Comparison of ENCODE assay signal across 15 cellular contexts in the genomic region with DNA sequence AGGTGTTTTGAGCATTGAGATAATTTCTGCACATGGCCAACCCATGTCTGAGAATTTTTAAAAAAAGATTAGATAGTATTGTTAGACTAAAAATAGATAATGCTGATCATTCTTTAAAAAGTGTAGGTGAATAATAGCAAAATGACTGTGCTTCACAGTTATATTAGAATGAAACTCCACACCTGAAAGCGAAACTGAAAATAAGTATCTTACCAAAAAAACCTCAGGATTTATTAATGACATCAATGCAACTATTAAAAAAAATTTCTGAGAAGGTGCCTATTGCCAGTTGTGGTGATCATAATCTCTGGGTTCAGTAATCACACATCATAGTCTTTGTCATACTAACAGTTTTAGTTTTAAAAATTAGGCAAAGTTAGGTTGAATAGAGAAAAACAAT. TPM values are rescaled to one million over a fixed set of nuclear protein-coding genes. Genes with fewer than 3 reads are reported as not detected.
A peak's percentile ranks its signal among the peaks of the same experiment; 100 is the strongest.
DNase-seq lines count a peak whose midpoint lies in the region; ATAC-seq lines count a peak whose summit lies in the region.
"Had no signal": no experiment of that assay in that cellular context is flagged by ENCODE, and none has a peak within 500 bp of the region (broad histone marks: within the 10 kb centered on the region; RNA-seq: fewer than 3 reads in every experiment).

No MANE protein-coding gene starts in this region.

- H3K4me3 Mint-ChIP-seq in stimulated activated effector memory CD8-positive, alpha-beta T cell treated with anti-CD3 and anti-CD28 coated beads, Interleukin-12 subunit alpha, Interleukin-12 subunit beta, amount 100 ng/mL, for 72 hours, result no peak overlapping the region
- H3K4me3 Mint-ChIP-seq: IgD-negative memory B cell had no signal

- H3K9me3 Mint-ChIP-seq in stimulated activated effector memory CD8-positive, alpha-beta T cell treated with anti-CD3 and anti-CD28 coated beads, Interleukin-12 subunit alpha, Interleukin-12 subunit beta, amount 100 ng/mL, for 72 hours, result peaks cover 7% of the 10 kb centered on the region
- H3K9me3 Mint-ChIP-seq: IgD-negative memory B cell had no signal

- in situ Hi-C loops in ACHN (cut with HindIII; ENCODE audit: low pct_ligation_motif_present, low pct_unique_long_range_greater_than_20kb, low sequenced_read_pairs), result no loop called here

- DNase-seq in stimulated activated effector memory CD8-positive, alpha-beta T cell treated with anti-CD3 and anti-CD28 coated beads, Interleukin-12 subunit alpha, Interleukin-12 subunit beta, amount 100 ng/mL, for 72 hours (ENCODE audit: low spot score in 2 of 2), result no peak
- DNase-seq in NCI-H446 (lab: John Stamatoyannopoulos, UW) (no peak), H4 (ENCODE audit: low spot score) (no peak), ACHN (no peak)
- DNase-seq: anterior cingulate cortex; kidney; NCI-H2171; SHP77 treated with DMSO at 0.1 percent for 48 hours; stimulated activated CD4-positive, alpha-beta T cell treated with anti-CD3 and anti-CD28 coated beads, Interleukin-4, amount 100 ng/mL, for 24 hours; transverse colon had no signal

- no peaks in the 10 kb centered on the region for H3K4me1 Mint-ChIP-seq in stimulated activated effector memory CD8-positive, alpha-beta T cell treated with anti-CD3 and anti-CD28 coated beads, Interleukin-12 subunit alpha, Interleukin-12 subunit beta, amount 100 ng/mL, for 72 hours

- H3K36me3 Mint-ChIP-seq in stimulated activated effector memory CD8-positive, alpha-beta T cell treated with anti-CD3 and anti-CD28 coated beads, Interleukin-12 subunit alpha, Interleukin-12 subunit beta, amount 100 ng/mL, for 72 hours, result no peaks in the 10 kb centered on the region
- H3K36me3 Mint-ChIP-seq: IgD-negative memory B cell had no signal

- H3K27ac Mint-ChIP-seq in stimulated activated effector memory CD8-positive, alpha-beta T cell treated with anti-CD3 and anti-CD28 coated beads, Interleukin-12 subunit alpha, Interleukin-12 subunit beta, amount 100 ng/mL, for 72 hours, result no peak overlapping the region
- H3K27ac Mint-ChIP-seq: IgD-negative memory B cell had no signal

- peak; percentile 81 for ATAC-seq in GM18498 (IDR thresholded peaks at IDR 0.05; ENCODE audit: unreplicated experiment)
- ATAC-seq in GM19397 (IDR thresholded peaks at IDR 0.05; ENCODE audit: unreplicated experiment), result peak; percentile 66
- peak; percentile 88 for ATAC-seq in HG02870 (IDR thresholded peaks at IDR 0.05; ENCODE audit: unreplicated experiment)
- ATAC-seq in HG03571 (IDR thresholded peaks at IDR 0.05; ENCODE audit: unreplicated experiment), result peak; percentile 85
- no peak for ATAC-seq in stimulated activated effector memory CD8-positive, alpha-beta T cell treated with anti-CD3 and anti-CD28 coated beads, Interleukin-12 subunit alpha, Interleukin-12 subunit beta, amount 100 ng/mL, for 72 hours

RNA-seq across cellular contexts. Expression of a gene that starts 36.5 kb away (rescaled TPM):
- total RNA-seq in H4 (2014; rRNA removed; shearing (Covaris generic)), result 17.7 and 24.2 TPM in 2 replicates
